In genomic region chr11:71434576-71435130, GRCh38 we compare ENCODE assay signal across 16 cellular contexts.
"Had no signal": no experiment of that assay in that cellular context is flagged by ENCODE, and none has a peak within 500 bp of the region (broad histone marks: within the 10 kb centered on the region; RNA-seq: fewer than 3 reads in every experiment).

No MANE protein-coding gene starts in this region.

- ATAC-seq: activated T-cell treated with anti-CD3 and anti-CD28 coated beads, Interleukin-2, amount 50 U/mL, for 72 hours; effector memory CD8-positive, alpha-beta T cell; stimulated activated naive CD8-positive, alpha-beta T cell treated with anti-CD3 and anti-CD28 coated beads, Interleukin-15, Interleukin-2, amounts not matched to agents 100 U/mL and 50 U/mL, for 24 hours had no signal

- H3K4me3 Mint-ChIP-seq: activated CD4-positive, alpha-beta memory T cell treated with anti-CD3 and anti-CD28 coated beads, Interleukin-2, amount 10 ng/mL, durations not matched to agents 7 days and 5 days; activated T-cell treated with anti-CD3 and anti-CD28 coated beads, Interleukin-2, amount 50 U/mL, for 72 hours; effector memory CD8-positive, alpha-beta T cell; nephron progenitor cell had no signal

- H3K9me3 ChIP-seq: ascending aorta had no signal

- DNase-seq: activated CD4-positive, alpha-beta memory T cell treated with anti-CD3 and anti-CD28 coated beads, Interleukin-2, amount 10 ng/mL, durations not matched to agents 7 days and 5 days; activated CD8-positive, alpha-beta memory T cell treated with anti-CD3 and anti-CD28 coated beads, Interleukin-2, amount 50 U/mL, for 4 hours; activated naive CD4-positive, alpha-beta T cell; activated T-cell treated with anti-CD3 and anti-CD28 coated beads, Interleukin-2, amount 50 U/mL, for 72 hours; cortex of kidney; effector memory CD8-positive, alpha-beta T cell; kidney; mesendoderm; nephron progenitor cell; stimulated activated CD4-positive, alpha-beta T cell treated with anti-CD3 and anti-CD28 coated beads, Interleukin-4, amount 100 ng/mL, for 1 hour; stimulated activated CD8-positive, alpha-beta memory T cell treated with anti-CD3 and anti-CD28 coated beads, Interleukin-4, amount 100 ng/mL, for 48 hours; stimulated activated naive CD8-positive, alpha-beta T cell treated with anti-CD3 and anti-CD28 coated beads, Interleukin-15, Interleukin-2, amounts not matched to agents 100 U/mL and 50 U/mL, for 24 hours; T-helper 9 cell had no signal

- H3K4me3 ChIP-seq: ascending aorta, cardiac muscle cell had no signal

- H3K27me3 Mint-ChIP-seq: activated CD4-positive, alpha-beta memory T cell treated with anti-CD3 and anti-CD28 coated beads, Interleukin-2, amount 10 ng/mL, durations not matched to agents 7 days and 5 days; effector memory CD8-positive, alpha-beta T cell had no signal

- H3K4me1 Mint-ChIP-seq: activated CD4-positive, alpha-beta memory T cell treated with anti-CD3 and anti-CD28 coated beads, Interleukin-2, amount 10 ng/mL, durations not matched to agents 7 days and 5 days; nephron progenitor cell had no signal

- H3K9me3 Mint-ChIP-seq: activated CD4-positive, alpha-beta memory T cell treated with anti-CD3 and anti-CD28 coated beads, Interleukin-2, amount 10 ng/mL, durations not matched to agents 7 days and 5 days; activated T-cell treated with anti-CD3 and anti-CD28 coated beads, Interleukin-2, amount 50 U/mL, for 72 hours; effector memory CD8-positive, alpha-beta T cell had no signal

- H3K27me3 ChIP-seq: ascending aorta, cardiac muscle cell had no signal

- H3K4me1 ChIP-seq: ascending aorta had no signal

- H3K27ac ChIP-seq: ascending aorta, VCaP had no signal

- H3K27ac Mint-ChIP-seq: activated CD4-positive, alpha-beta memory T cell treated with anti-CD3 and anti-CD28 coated beads, Interleukin-2, amount 10 ng/mL, durations not matched to agents 7 days and 5 days; activated T-cell treated with anti-CD3 and anti-CD28 coated beads, Interleukin-2, amount 50 U/mL, for 72 hours; effector memory CD8-positive, alpha-beta T cell; nephron progenitor cell had no signal
